ENCODE assay signal across 8 cellular contexts in genomic region chr6:16276991-16277981, GRCh38. TPM values are rescaled to one million over a fixed set of nuclear protein-coding genes. Genes with fewer than 3 reads are reported as not detected.
A peak's percentile ranks its signal among the peaks of the same experiment; 100 is the strongest.
DNase-seq lines count a peak whose midpoint lies in the region; ATAC-seq and TF ChIP-seq lines count a peak whose summit lies in the region.

No MANE protein-coding gene starts in this region.

- peaks cover 11% of the 10 kb centered on the region for H3K27me3 Mint-ChIP-seq in type B pancreatic cell

- H3K27me3 ChIP-seq in BLaER1 (no peaks in the 10 kb centered on the region), NT2/D1 (ENCODE audit: insufficient read depth, insufficient read length) (no peaks in the 10 kb centered on the region), layer of hippocampus (ENCODE audit: control insufficient read depth, insufficient read depth, low read length) (no peaks in the 10 kb centered on the region)

- H3K4me1 Mint-ChIP-seq in type B pancreatic cell (ENCODE audit: unreplicated experiment), result peaks cover 26% of the 10 kb centered on the region

- H3K4me1 ChIP-seq in BLaER1 (peaks cover 37% of the 10 kb centered on the region), NT2/D1 (ENCODE audit: insufficient read depth, insufficient read length) (peaks cover 13% of the 10 kb centered on the region)

- H3K4me3 ChIP-seq in BLaER1 (no peak overlapping the region), NT2/D1 (ENCODE audit: insufficient read length, low read depth) (no peak overlapping the region)

- H3K36me3 ChIP-seq in BLaER1 (no peaks in the 10 kb centered on the region), NT2/D1 (ENCODE audit: insufficient read depth, insufficient read length, low read length) (no peaks in the 10 kb centered on the region)

- H3K9ac ChIP-seq in BLaER1 (no peak overlapping the region), NT2/D1 (ENCODE audit: insufficient read length, low read depth) (peak overlapping the region; percentile 1)

- DNase-seq in NT2/D1 (ENCODE audit: low read depth, low spot score) (peak; percentile 47), T47D (ENCODE audit: low read depth in 1 of 2, low spot score in 1 of 2) (peak; percentile 25 to 75), type B pancreatic cell (ENCODE audit: extremely low spot score, unreplicated experiment) (no peak), NCI-H1930 (lab: John Stamatoyannopoulos, UW) (no peak)
- DNase-seq in activated CD8-positive, alpha-beta memory T cell treated with anti-CD3 and anti-CD28 coated beads for 24 hours, result no peak

- no peaks in the 10 kb centered on the region for H3K9me3 Mint-ChIP-seq in type B pancreatic cell

- in situ Hi-C loops in T47D (cut with HindIII; ENCODE audit: low pct_unique_long_range_greater_than_20kb, low sequenced_read_pairs), result no loop called here

- peak overlapping the region; percentile 79 for H3K27ac Mint-ChIP-seq in type B pancreatic cell

- no peaks in the 10 kb centered on the region for H3K36me3 Mint-ChIP-seq in type B pancreatic cell

- H4K20me1 ChIP-seq in BLaER1, result no peaks in the 10 kb centered on the region

- peak overlapping the region; percentile 56 for H3K4me3 Mint-ChIP-seq in type B pancreatic cell

- peak; percentile 40 for TF ChIP-seq CTCF in type B pancreatic cell (conservative IDR thresholded peaks at IDR 0.05)

- H3K9me3 ChIP-seq in BLaER1 (no peaks in the 10 kb centered on the region), NT2/D1 (ENCODE audit: insufficient read depth, low read length) (no peaks in the 10 kb centered on the region)

- no peak overlapping the region for H3K27ac ChIP-seq in BLaER1
- H3K27ac ChIP-seq in layer of hippocampus (ENCODE audit: low read depth, low read length), result peak overlapping the region; percentile 23

- ATAC-seq in GM21786 (IDR thresholded peaks at IDR 0.05; ENCODE audit: unreplicated experiment), result peak; percentile 65

- H3K4me2 ChIP-seq in BLaER1, result peak overlapping the region; percentile 6

RNA-seq across cellular contexts. Expression of gene GMPR, which starts 38.9 kb away (rescaled TPM):
- 1.8 and 3.8 TPM in 2 replicates for total RNA-seq in type B pancreatic cell (ENCODE audit: low replicate concordance)

Comparison
In these comparisons a context has a peak if more than half of its experiments do, and no peak if none do; other contexts are left out.
1. DNase-seq: peak in NT2/D1 (single experiment) and T47D (2 of 2); none in type B pancreatic cell (single experiment), NCI-H1930 (0 of 2) and activated CD8-positive, alpha-beta memory T cell treated with anti-CD3 and anti-CD28 coated beads for 24 hours (single experiment).